1 cellular context compared by ENCODE assay signal in genomic region chr3:50266808-50267207, GRCh38.
TF ChIP-seq lines count a peak whose summit lies in the region.

No MANE protein-coding gene starts in this region.

TF ChIP-seq in IMR-90, 13 proteins besides CTCF, POLR2A, EP300 and RAD21:
- no peak for TF ChIP-seq NFE2L2 (IDR thresholded peaks at IDR 0.05; ENCODE audit: low read depth, low read length)
TF ChIP-seq in IMR-90: peak in this region for 0.
